Comparison of ENCODE assay signal across 8 cellular contexts in genomic region chr2:20650880-20651730, GRCh38. TPM values are rescaled to one million over a fixed set of nuclear protein-coding genes. Genes with fewer than 3 reads are reported as not detected.
A peak's percentile ranks its signal among the peaks of the same experiment; 100 is the strongest.
DNase-seq lines count a peak whose midpoint lies in the region; ATAC-seq and TF ChIP-seq lines count a peak whose summit lies in the region.

A gene with protein sequence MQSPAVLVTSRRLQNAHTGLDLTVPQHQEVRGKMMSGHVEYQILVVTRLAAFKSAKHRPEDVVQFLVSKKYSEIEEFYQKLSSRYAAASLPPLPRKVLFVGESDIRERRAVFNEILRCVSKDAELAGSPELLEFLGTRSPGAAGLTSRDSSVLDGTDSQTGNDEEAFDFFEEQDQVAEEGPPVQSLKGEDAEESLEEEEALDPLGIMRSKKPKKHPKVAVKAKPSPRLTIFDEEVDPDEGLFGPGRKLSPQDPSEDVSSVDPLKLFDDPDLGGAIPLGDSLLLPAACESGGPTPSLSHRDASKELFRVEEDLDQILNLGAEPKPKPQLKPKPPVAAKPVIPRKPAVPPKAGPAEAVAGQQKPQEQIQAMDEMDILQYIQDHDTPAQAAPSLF (minus strand): TSS chr2:20651098. CDS start chr2:20651063, 35 bp downstream.

- TF ChIP-seq CTCF in coronary artery (IDR thresholded peaks at IDR 0.05) (peak; percentile 95), left lung (IDR thresholded peaks at IDR 0.05) (peak; percentile 90 to 100)

- H3K27ac ChIP-seq in coronary artery (peak within 1 kb of the TSS; percentile 86 to 95), left lung (peak within 1 kb of the TSS; percentile 90 to 96)

- no peaks in the 10 kb centered on the region for H3K9me3 ChIP-seq in left lung

- H3K27me3 ChIP-seq in left lung = no peaks in the 10 kb centered on the region

- H3K4me3 ChIP-seq in coronary artery = peak within 1 kb of the TSS; percentile 99
- peak within 1 kb of the TSS; percentile 90 to 94 for H3K4me3 ChIP-seq in left lung

- ATAC-seq in GM18909 (IDR thresholded peaks at IDR 0.05; ENCODE audit: poor library complexity, unreplicated experiment) (peak; percentile 97), HG03159 (IDR thresholded peaks at IDR 0.05; ENCODE audit: unreplicated experiment) (peak; percentile 95), left lung (peak; percentile 97)

- DNase-seq in AML-193 (lab: John Stamatoyannopoulos, UW) (peak; percentile 62 to 73), NCI-H446 (lab: John Stamatoyannopoulos, UW) (peak; percentile 30 to 87), coronary artery (ENCODE audit: low spot score) (peak; percentile 88), left lung (peak; percentile 89 to 99)
- peak; percentile 87 for DNase-seq in activated CD4-positive, alpha-beta T cell treated with anti-CD3 and anti-CD28 coated beads for 48 hours
- peak; percentile 87 for DNase-seq in stimulated activated CD4-positive, alpha-beta T cell treated with anti-CD3 and anti-CD28 coated beads, Interleukin-4, amount 100 ng/mL, for 1 hour

- H3K4me1 ChIP-seq in left lung = peaks cover 18 to 36% of the 10 kb centered on the region in 2 donors

- intact Hi-C loops in left lung (cut with DNase I) = no loop called here

- H3K36me3 ChIP-seq in left lung = peaks cover 0 to 9% of the 10 kb centered on the region in 2 donors

RNA-seq across cellular contexts. Expression of the gene that starts here (rescaled TPM):
- 10 to 100 TPM; 36.1 to 39.7 TPM for total RNA-seq in left lung

Comparison
In these comparisons a context has a peak if more than half of its experiments do, and no peak if none do; other contexts are left out.
1. Peak in every context shown above with its lines: DNase-seq, ATAC-seq, H3K4me3 ChIP-seq and H3K27ac ChIP-seq.